In the genomic region with DNA sequence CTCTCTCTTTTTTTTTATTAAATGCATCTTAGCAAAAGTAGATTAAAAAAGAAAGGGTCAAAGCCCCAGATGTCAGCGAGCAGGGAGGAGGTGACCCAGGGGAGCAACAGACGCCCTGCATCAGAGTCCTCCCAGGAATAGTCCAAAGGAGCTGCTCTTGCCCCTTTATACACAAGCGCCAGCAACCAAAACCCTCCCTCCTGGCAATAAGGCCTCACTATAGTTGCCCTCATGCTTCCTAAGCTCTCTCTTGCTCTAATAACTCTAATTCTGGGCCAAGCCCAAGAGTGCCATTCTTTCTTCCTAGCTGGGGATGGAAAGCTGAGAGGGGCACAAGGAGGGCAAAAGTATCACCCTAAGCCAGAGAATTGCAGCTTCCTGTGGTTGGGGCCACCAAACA, we compare ENCODE assay signal across 1 cellular context.
TF ChIP-seq lines count a peak whose summit lies in the region.

No MANE protein-coding gene starts in this region.

TF ChIP-seq in WTC11, 78 proteins besides CTCF, POLR2A, EP300 and RAD21 (continued from another document):
- TF ChIP-seq, protein P1, sequence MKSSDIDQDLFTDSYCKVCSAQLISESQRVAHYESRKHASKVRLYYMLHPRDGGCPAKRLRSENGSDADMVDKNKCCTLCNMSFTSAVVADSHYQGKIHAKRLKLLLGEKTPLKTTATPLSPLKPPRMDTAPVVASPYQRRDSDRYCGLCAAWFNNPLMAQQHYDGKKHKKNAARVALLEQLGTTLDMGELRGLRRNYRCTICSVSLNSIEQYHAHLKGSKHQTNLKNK (CRISPR knock-in tag; IDR thresholded peaks at IDR 0.05) = no peak
- TF ChIP-seq ZNF138 (CRISPR knock-in tag; conservative IDR thresholded peaks at IDR 0.05) (no peak), FOXK1 (CRISPR knock-in tag; IDR thresholded peaks at IDR 0.05) (no peak), GTF2I (CRISPR knock-in tag; conservative IDR thresholded peaks at IDR 0.05) (no peak)
- TF ChIP-seq, protein P2, sequence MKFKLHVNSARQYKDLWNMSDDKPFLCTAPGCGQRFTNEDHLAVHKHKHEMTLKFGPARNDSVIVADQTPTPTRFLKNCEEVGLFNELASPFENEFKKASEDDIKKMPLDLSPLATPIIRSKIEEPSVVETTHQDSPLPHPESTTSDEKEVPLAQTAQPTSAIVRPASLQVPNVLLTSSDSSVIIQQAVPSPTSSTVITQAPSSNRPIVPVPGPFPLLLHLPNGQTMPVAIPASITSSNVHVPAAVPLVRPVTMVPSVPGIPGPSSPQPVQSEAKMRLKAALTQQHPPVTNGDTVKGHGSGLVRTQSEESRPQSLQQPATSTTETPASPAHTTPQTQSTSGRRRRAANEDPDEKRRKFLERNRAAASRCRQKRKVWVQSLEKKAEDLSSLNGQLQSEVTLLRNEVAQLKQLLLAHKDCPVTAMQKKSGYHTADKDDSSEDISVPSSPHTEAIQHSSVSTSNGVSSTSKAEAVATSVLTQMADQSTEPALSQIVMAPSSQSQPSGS (CRISPR knock-in tag; IDR thresholded peaks at IDR 0.05; ENCODE audit: borderline replicate concordance, low read depth) = no peak
